ENCODE assay signal across 8 cellular contexts in the genomic region with DNA sequence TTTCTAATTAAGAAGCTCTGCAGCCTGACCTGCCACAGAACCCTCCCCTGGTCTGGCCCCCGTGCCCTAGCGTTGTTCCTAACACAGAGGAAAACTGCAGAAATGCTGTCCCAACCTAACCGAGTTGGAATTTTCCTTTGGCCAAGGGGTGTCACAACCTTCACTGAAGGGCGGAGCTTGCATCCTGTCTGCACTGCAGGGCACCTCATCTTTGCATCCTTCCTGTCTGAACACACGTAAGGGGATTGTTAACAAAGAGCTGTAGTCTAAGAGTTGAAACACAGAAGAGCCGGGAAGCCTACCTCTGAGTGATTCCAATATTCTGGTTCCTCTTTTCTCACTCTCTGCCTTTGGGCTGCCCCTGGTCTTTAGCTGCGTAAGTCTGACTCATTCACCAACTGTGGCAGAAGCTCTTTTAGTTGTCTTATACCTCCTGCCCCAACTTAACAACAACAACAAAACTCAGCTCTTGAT. TPM values are rescaled to one million over a fixed set of nuclear protein-coding genes. Genes with fewer than 3 reads are reported as not detected.
A peak's percentile ranks its signal among the peaks of the same experiment; 100 is the strongest.
DNase-seq lines count a peak whose midpoint lies in the region; ATAC-seq and TF ChIP-seq lines count a peak whose summit lies in the region.

No MANE protein-coding gene starts in this region.

- peaks cover 39% of the 10 kb centered on the region for H3K4me1 Mint-ChIP-seq in CD4-positive, alpha-beta T cell (ENCODE audit: low read depth)
- peaks cover 18 to 46% (median 38%) of the 10 kb centered on the region in 4 donors for H3K4me1 Mint-ChIP-seq in naive thymus-derived CD8-positive, alpha-beta T cell

- no peaks in the 10 kb centered on the region for H3K27me3 ChIP-seq in CD4-positive, alpha-beta T cell (ENCODE audit: control insufficient read depth, insufficient read depth, low read length)

- H3K27me3 Mint-ChIP-seq in CD4-positive, alpha-beta T cell, result no peaks in the 10 kb centered on the region
- no peaks in the 10 kb centered on the region for H3K27me3 Mint-ChIP-seq in naive thymus-derived CD8-positive, alpha-beta T cell

- H3K4me3 ChIP-seq in choroid plexus epithelial cell (ENCODE audit: low read depth, low read length), result peak overlapping the region; percentile 22

- no peaks in the 10 kb centered on the region for H3K36me3 Mint-ChIP-seq in CD4-positive, alpha-beta T cell (ENCODE audit: low read depth)
- no peaks in the 10 kb centered on the region for H3K36me3 Mint-ChIP-seq in naive thymus-derived CD8-positive, alpha-beta T cell

- H3K27ac Mint-ChIP-seq in CD4-positive, alpha-beta T cell, result peak overlapping the region; percentile 84
- H3K27ac Mint-ChIP-seq in naive thymus-derived CD8-positive, alpha-beta T cell, result peak overlapping the region; percentile 70 to 94 (median 88)

- peak in 1 of 10 experiments; percentile 11 for DNase-seq in CD4-positive, alpha-beta T cell
- DNase-seq in SKM-1 (lab: John Stamatoyannopoulos, UW; ENCODE audit: unreplicated experiment) (peak; percentile 90), choroid plexus epithelial cell (ENCODE audit: low read depth) (peak; percentile 69), epidermal melanocyte (ENCODE audit: insufficient read length, low spot score) (no peak), cortex of kidney (lab: John Stamatoyannopoulos, UW) (no peak)
- DNase-seq in naive thymus-derived CD8-positive, alpha-beta T cell, result peak in 5 of 10 donors; percentile 8 to 31 (median 24)

- H3K9me3 Mint-ChIP-seq in CD4-positive, alpha-beta T cell, result no peaks in the 10 kb centered on the region
- H3K9me3 Mint-ChIP-seq in naive thymus-derived CD8-positive, alpha-beta T cell, result no peaks in the 10 kb centered on the region

- CTCF ChIA-PET in CD4-positive, alpha-beta T cell (lab: Charles Lee), result interaction anchor here (0.7 to 1.6 kb wide), 5 partner anchors 11 to 148 kb away, joined by 3 read pairs; a partner anchor contains a TSS

- no peaks in the 10 kb centered on the region for H3K9me3 ChIP-seq in CD4-positive, alpha-beta T cell (ENCODE audit: control insufficient read depth, low read length)

- no peak for TF ChIP-seq CTCF in CD4-positive, alpha-beta T cell (IDR thresholded peaks at IDR 0.05)
- no peak for TF ChIP-seq CTCF in choroid plexus epithelial cell (conservative IDR thresholded peaks at IDR 0.05; ENCODE audit: low read depth, low read length)

- intact Hi-C loops in CD4-positive, alpha-beta T cell (cut with DNase I, micrococcal nuclease), result loop anchor here (2.0 to 5.0 kb wide), 2 partner anchors 44 to 84 kb away; no protein-coding TSS in a partner anchor

- H3K27ac ChIP-seq in CD4-positive, alpha-beta T cell (ENCODE audit: low read depth, low read length), result no peak overlapping the region

- POLR2A ChIA-PET in CD4-positive, alpha-beta T cell (lab: Charles Lee), result interaction anchor here (0.6 to 4.8 kb wide), 3 partner anchors 12 to 68 kb away, joined by 3 to 49 read pairs (median 5); a partner anchor contains a TSS
- POLR2A ChIA-PET in naive thymus-derived CD8-positive, alpha-beta T cell (lab: Charles Lee), result interaction anchor here (1.4 kb wide), 1 partner anchor 12 kb away, joined by 6 read pairs; no protein-coding TSS in a partner anchor

- ATAC-seq in CD4-positive, alpha-beta T cell (ENCODE audit: poor library complexity), result peak; percentile 72
- peak; percentile 89 for ATAC-seq in GM19043 (IDR thresholded peaks at IDR 0.05; ENCODE audit: low read depth, unreplicated experiment)
- peak; percentile 76 for ATAC-seq in HG03135 (IDR thresholded peaks at IDR 0.05; ENCODE audit: unreplicated experiment)
- peak; percentile 46 to 80 for ATAC-seq in naive thymus-derived CD8-positive, alpha-beta T cell

- H3K4me3 Mint-ChIP-seq in CD4-positive, alpha-beta T cell, result peak overlapping the region; percentile 70
- peak overlapping the region; percentile 34 to 88 (median 78) for H3K4me3 Mint-ChIP-seq in naive thymus-derived CD8-positive, alpha-beta T cell

RNA-seq across cellular contexts. Expression of a gene that starts 1.6 kb away (rescaled TPM):
- total RNA-seq in CD4-positive, alpha-beta T cell, result under 1 TPM; 0.78 to 0.85 TPM
- 1 to 10 TPM in 1 of 2 experiments, under 1 TPM in 1; 0.80 to 1.2 TPM for total RNA-seq in naive thymus-derived CD8-positive, alpha-beta T cell
- 1 to 10 TPM in 1 of 3 donors, under 1 TPM in 2; 0.27 to 5.7 (median 0.81) TPM for polyA plus RNA-seq in naive thymus-derived CD8-positive, alpha-beta T cell

RNA-seq across cellular contexts. Expression of a gene that starts 20.0 kb away (rescaled TPM):
- total RNA-seq in CD4-positive, alpha-beta T cell, result not detected
- not detected for total RNA-seq in naive thymus-derived CD8-positive, alpha-beta T cell
- not detected for polyA plus RNA-seq in naive thymus-derived CD8-positive, alpha-beta T cell

RNA-seq across cellular contexts. Expression of a gene that starts 26.2 kb away (rescaled TPM):
- total RNA-seq in CD4-positive, alpha-beta T cell, result not detected
- total RNA-seq in naive thymus-derived CD8-positive, alpha-beta T cell, result under 1 TPM in 1 of 2 experiments, not detected in 1; 0.27 TPM
- not detected for polyA plus RNA-seq in naive thymus-derived CD8-positive, alpha-beta T cell

RNA-seq across cellular contexts. Expression of a gene that starts 27.2 kb away (rescaled TPM):
- not detected for total RNA-seq in CD4-positive, alpha-beta T cell
- total RNA-seq in naive thymus-derived CD8-positive, alpha-beta T cell, result not detected
- not detected for polyA plus RNA-seq in naive thymus-derived CD8-positive, alpha-beta T cell

RNA-seq across cellular contexts. Expression of a gene that starts 59.4 kb away (rescaled TPM):
- 10 to 100 TPM; 18.7 to 21.0 TPM for total RNA-seq in CD4-positive, alpha-beta T cell
- 10 to 100 TPM; 22.9 to 25.6 TPM for total RNA-seq in naive thymus-derived CD8-positive, alpha-beta T cell
- polyA plus RNA-seq in naive thymus-derived CD8-positive, alpha-beta T cell, result 10 to 100 TPM; 29.5 to 33.5 (median 33.4) TPM

Comparison
In these comparisons a context has a peak if more than half of its experiments do, and no peak if none do; other contexts are left out.
1. DNase-seq: peak in SKM-1 (single experiment) and choroid plexus epithelial cell (single experiment); none in epidermal melanocyte (single experiment) and cortex of kidney (single experiment).
2. Peak in every context shown above with its lines, with median percentiles within 50 percentile points of each other: ATAC-seq.